Comparison of ENCODE assay signal across 15 cellular contexts in genomic region chrX:68919707-68920106, GRCh38.
"Had no signal": no experiment of that assay in that cellular context is flagged by ENCODE, and none has a peak within 500 bp of the region (broad histone marks: within the 10 kb centered on the region; RNA-seq: fewer than 3 reads in every experiment).

No MANE protein-coding gene starts in this region.

- H3K9me3 Mint-ChIP-seq: activated naive CD4-positive, alpha-beta T cell treated with anti-CD3 and anti-CD28 coated beads, Interleukin-2, amount 50 U/mL, for 72 hours; activated T-helper 1 cell treated with anti-CD3 and anti-CD28 coated beads, Interleukin-12 subunit alpha, Interleukin-12 subunit beta, Interleukin-2, Interleukin-4 antibody, amounts not matched to agents 30 ng/mL and 10 ng/mL and 1 ng/mL, durations not matched to agents 14 hours and 24 hours and 36 hours; neural crest cell had no signal

- H3K27ac Mint-ChIP-seq: activated naive CD4-positive, alpha-beta T cell treated with anti-CD3 and anti-CD28 coated beads, Interleukin-2, amount 50 U/mL, for 72 hours; activated T-helper 1 cell treated with anti-CD3 and anti-CD28 coated beads, Interleukin-12 subunit alpha, Interleukin-12 subunit beta, Interleukin-2, Interleukin-4 antibody, amounts not matched to agents 30 ng/mL and 10 ng/mL and 1 ng/mL, durations not matched to agents 14 hours and 24 hours and 36 hours; progenitor cell of endocrine pancreas had no signal

- H3K27me3 Mint-ChIP-seq: progenitor cell of endocrine pancreas had no signal

- ATAC-seq: activated naive CD4-positive, alpha-beta T cell treated with anti-CD3 and anti-CD28 coated beads, Interleukin-2, amount 50 U/mL, for 72 hours; left colon had no signal

- DNase-seq: activated CD4-positive, alpha-beta T cell treated with anti-CD3 and anti-CD28 coated beads, Interleukin-2, amount 50 U/mL, for 48 hours; activated gamma-delta T cell treated with Interleukin-2 at 50 U/mL for 16 hours; amniotic stem cell; dermis blood vessel endothelial cell; effector memory CD4-positive, alpha-beta T cell; esophagus squamous epithelium; hippocampal formation; islet precursor cell; left colon; midbrain; upper lobe of left lung had no signal

- H3K4me3 Mint-ChIP-seq: activated T-helper 1 cell treated with anti-CD3 and anti-CD28 coated beads, Interleukin-12 subunit alpha, Interleukin-12 subunit beta, Interleukin-2, Interleukin-4 antibody, amounts not matched to agents 30 ng/mL and 10 ng/mL and 1 ng/mL, durations not matched to agents 14 hours and 24 hours and 36 hours; neural crest cell had no signal
